Comparison of ENCODE assay signal across 16 cellular contexts in genomic region chr2:69718338-69718965, GRCh38. TPM values are rescaled to one million over a fixed set of nuclear protein-coding genes. Genes with fewer than 3 reads are reported as not detected.
A peak's percentile ranks its signal among the peaks of the same experiment; 100 is the strongest.
DNase-seq lines count a peak whose midpoint lies in the region; ATAC-seq, FAIRE-seq and TF ChIP-seq lines count a peak whose summit lies in the region.
"Had no signal": no experiment of that assay in that cellular context is flagged by ENCODE, and none has a peak within 500 bp of the region (broad histone marks: within the 10 kb centered on the region; RNA-seq: fewer than 3 reads in every experiment).

No MANE protein-coding gene starts in this region.

- H4K91ac ChIP-seq in trophoblast cell (ENCODE audit: low read depth, low read length): no peak overlapping the region

- H2AFZ ChIP-seq in mammary epithelial cell (ENCODE audit: low read depth, low read length): no peak overlapping the region
- H2AFZ ChIP-seq in astrocyte (ENCODE audit: low read depth, low read length): no peak overlapping the region
- H2AFZ ChIP-seq in trophoblast cell (ENCODE audit: insufficient read depth, low read length, poor library complexity): no peak overlapping the region

- WGBS in mammary epithelial cell (ENCODE audit: low coverage, missing lambda C conversion rate): 58% methylated on average over 4 of the region's 5 CpGs
- no CpG with 5 or more reads among the region's 5 CpGs for WGBS in trophoblast cell (ENCODE audit: extremely low coverage, insufficient coverage, insufficient read length)

- no peak overlapping the region for H4K12ac ChIP-seq in trophoblast cell (ENCODE audit: low read depth, low read length)

- no peaks in the 10 kb centered on the region for H3K36me3 ChIP-seq in mammary epithelial cell (ENCODE audit: insufficient read depth, low read length)
- no peaks in the 10 kb centered on the region for H3K36me3 ChIP-seq in breast epithelium
- H3K36me3 ChIP-seq in astrocyte (ENCODE audit: insufficient read depth, low read length): no peaks in the 10 kb centered on the region
- H3K36me3 ChIP-seq in trophoblast cell (ENCODE audit: control insufficient read depth in 1 of 2, insufficient read depth in 2 of 2, low read length in 2 of 2): no peaks in the 10 kb centered on the region

- H3K4me1 ChIP-seq in mammary epithelial cell (ENCODE audit: insufficient read depth, low read length) (peaks cover 12% of the 10 kb centered on the region), breast epithelium (no peaks in the 10 kb centered on the region), astrocyte (ENCODE audit: insufficient read depth, low read length) (peaks cover 16% of the 10 kb centered on the region), trophoblast cell (ENCODE audit: control insufficient read depth in 1 of 2, insufficient read depth in 2 of 2, low read length in 2 of 2) (peaks cover 6 to 18% of the 10 kb centered on the region in 2 experiments)
- H3K4me1 ChIP-seq: Caco-2 had no signal

- H2BK5ac ChIP-seq in trophoblast cell (ENCODE audit: low read depth, low read length, poor library complexity): no peak overlapping the region

- H3K4ac ChIP-seq in trophoblast cell (ENCODE audit: low read depth, low read length): no peak overlapping the region

- H3K14ac ChIP-seq in trophoblast cell (ENCODE audit: low read length): no peak overlapping the region

- H3K23ac ChIP-seq in trophoblast cell (ENCODE audit: low read length): peak overlapping the region; percentile 14

- no peak overlapping the region for H3K27ac Mint-ChIP-seq in astrocyte (ENCODE audit: unreplicated experiment)
- H3K27ac Mint-ChIP-seq: HFFc6 had no signal

- H4K20me1 ChIP-seq in mammary epithelial cell (ENCODE audit: insufficient read depth, low read length) (no peaks in the 10 kb centered on the region), astrocyte (ENCODE audit: insufficient read depth, low read length) (no peaks in the 10 kb centered on the region)

- FAIRE-seq in astrocyte (lab: Jason Lieb, UNC): no peak

- DNase-seq in mammary epithelial cell (peak; percentile 61), breast epithelium (ENCODE audit: low spot score in 2 of 2) (no peak), astrocyte (ENCODE audit: low read depth) (peak; percentile 26), trophoblast cell (no peak), NCI-H226 (no peak)
- DNase-seq in activated effector memory CD4-positive, alpha-beta T cell treated with Interleukin-2 at 50 U/mL for 16 hours: no peak
- DNase-seq: 8988T; C1 segment of cervical spinal cord; Caco-2; DMS53; HFFc6; NCI-H2227 treated with DMSO at 0.1 percent for 48 hours; NCI-H526; NK-92 treated with Interleukin-12 subunit alpha and Interleukin-12 subunit beta, amount 100 ng/mL, for 24 hours had no signal

- no peaks in the 10 kb centered on the region for H3K79me1 ChIP-seq in trophoblast cell (ENCODE audit: low read length)

- H3K36me3 Mint-ChIP-seq in astrocyte (ENCODE audit: low read depth, unreplicated experiment): no peaks in the 10 kb centered on the region

- CTCF ChIA-PET in mammary epithelial cell (lab: Charles Lee; ENCODE audit: low non-redundant PET): interaction anchor here (0.6 kb wide), 1 partner anchor 98 kb away, joined by 5 read pairs; no protein-coding TSS in a partner anchor

- H3K27ac ChIP-seq in mammary epithelial cell (ENCODE audit: insufficient read depth, low read depth, low read length): no peak overlapping the region
- H3K27ac ChIP-seq in breast epithelium: no peak overlapping the region
- H3K27ac ChIP-seq in astrocyte (ENCODE audit: low read depth, low read length): no peak overlapping the region
- H3K27ac ChIP-seq in trophoblast cell (ENCODE audit: low read depth, low read length): peak overlapping the region; percentile 31

- no peak overlapping the region for H2AK5ac ChIP-seq in trophoblast cell (ENCODE audit: low read length)

- H3K79me2 ChIP-seq in mammary epithelial cell (ENCODE audit: insufficient read depth, low read length): no peaks in the 10 kb centered on the region
- H3K79me2 ChIP-seq in astrocyte (ENCODE audit: insufficient read depth, low read length): no peaks in the 10 kb centered on the region
- H3K79me2 ChIP-seq in trophoblast cell (ENCODE audit: control insufficient read depth, insufficient read depth, low read length, poor library complexity): peaks cover 2% of the 10 kb centered on the region

- intact Hi-C loops in mammary epithelial cell (cut with micrococcal nuclease) (loop anchor here (10.0 kb wide), 1 partner anchor 334 kb away; the partner anchor contains the start of gene GFPT1), breast epithelium (cut with DNase I; ENCODE audit: low total_unique reads) (loop anchor here (10.0 kb wide), 1 partner anchor 164 kb away; no protein-coding TSS in a partner anchor)

- H3K9me3 ChIP-seq in mammary epithelial cell (replicated peaks; ENCODE audit: insufficient read depth, low read length) (no peaks in the 10 kb centered on the region), breast epithelium (no peaks in the 10 kb centered on the region), astrocyte (ENCODE audit: insufficient read depth, low read depth, low read length) (no peaks in the 10 kb centered on the region), trophoblast cell (ENCODE audit: insufficient read depth, low read depth, low read length) (peaks cover 3% of the 10 kb centered on the region)
- H3K9me3 ChIP-seq: Caco-2 had no signal

- no peak overlapping the region for H3K4me3 ChIP-seq in mammary epithelial cell (replicated peaks in 1 of 3; ENCODE audit: insufficient read depth in 1 of 3, low read depth in 2 of 3, low read length in 3 of 3)
- no peak overlapping the region for H3K4me3 ChIP-seq in breast epithelium
- H3K4me3 ChIP-seq in astrocyte (ENCODE audit: insufficient read depth, low read depth, low read length): no peak overlapping the region
- H3K4me3 ChIP-seq in trophoblast cell (ENCODE audit: low read depth, low read length): peak overlapping the region; percentile 34

- in situ Hi-C loops in mammary epithelial cell (cut with MboI; ENCODE audit: low sequenced_read_pairs in 2 of 2): no loop called here

- ATAC-seq in esophagus mucosa (peak; percentile 51), GM21619 (IDR thresholded peaks at IDR 0.05; ENCODE audit: unreplicated experiment) (no peak)

- no TSS peak for BruUV-seq in mammary epithelial cell (replicated peaks; lab: Mats Ljungman, UMichigan)

- peaks cover 22% of the 10 kb centered on the region for H3K4me1 Mint-ChIP-seq in astrocyte (ENCODE audit: low read depth, unreplicated experiment)

- H3K4me2 ChIP-seq in mammary epithelial cell (ENCODE audit: insufficient read depth, low read depth, low read length) (no peak overlapping the region), astrocyte (ENCODE audit: low read length) (peak overlapping the region; percentile 6), trophoblast cell (ENCODE audit: low read length) (peak overlapping the region; percentile 31)

- H3K18ac ChIP-seq in trophoblast cell (ENCODE audit: low read length): no peak overlapping the region

- dilution Hi-C loops in mammary epithelial cell (cut with HindIII; ENCODE audit: low sequenced_read_pairs): loop anchor here (5.0 to 25.0 kb wide), 2 partner anchors 66 to 156 kb away; no protein-coding TSS in a partner anchor

- no peak overlapping the region for H4K8ac ChIP-seq in trophoblast cell (ENCODE audit: low read depth, low read length)

- no peaks in the 10 kb centered on the region for H3K27me3 Mint-ChIP-seq in astrocyte (ENCODE audit: low read depth, unreplicated experiment)

- TF ChIP-seq POLR2A in breast epithelium (IDR thresholded peaks at IDR 0.05): no peak

- H3K9ac ChIP-seq in mammary epithelial cell (ENCODE audit: insufficient read depth, low read length) (no peak overlapping the region), astrocyte (ENCODE audit: low read length) (no peak overlapping the region), trophoblast cell (ENCODE audit: low read length) (no peak overlapping the region)

- no peak overlapping the region for H2BK120ac ChIP-seq in trophoblast cell (ENCODE audit: insufficient read depth, low read length, poor library complexity)

- no peak overlapping the region for H3K4me3 Mint-ChIP-seq in astrocyte (ENCODE audit: unreplicated experiment)
- H3K4me3 Mint-ChIP-seq: HFFc6 had no signal

- no peak overlapping the region for H2BK12ac ChIP-seq in trophoblast cell (ENCODE audit: low read length)

- TF ChIP-seq CTCF in mammary epithelial cell (conservative IDR thresholded peaks at IDR 0.05 in 1 of 2, IDR thresholded peaks at IDR 0.05 in 1 of 2; ENCODE audit: extremely low read depth in 1 of 2, insufficient read depth in 1 of 2, low read depth in 1 of 2, low read length in 2 of 2): no peak
- TF ChIP-seq CTCF in breast epithelium (IDR thresholded peaks at IDR 0.05): no peak
- no peak for TF ChIP-seq CTCF in astrocyte (IDR thresholded peaks at IDR 0.05; ENCODE audit: insufficient read depth, low read depth, low read length)

- H3K27me3 ChIP-seq in mammary epithelial cell (ENCODE audit: insufficient read depth, low read length): no peaks in the 10 kb centered on the region
- no peaks in the 10 kb centered on the region for H3K27me3 ChIP-seq in breast epithelium
- no peaks in the 10 kb centered on the region for H3K27me3 ChIP-seq in astrocyte (ENCODE audit: insufficient read depth, low read length)
- H3K27me3 ChIP-seq in trophoblast cell (ENCODE audit: insufficient read depth, low read length): no peaks in the 10 kb centered on the region

- no peaks in the 10 kb centered on the region for H3K9me3 Mint-ChIP-seq in astrocyte (ENCODE audit: unreplicated experiment)
- H3K9me3 Mint-ChIP-seq: HFFc6 had no signal

RNA-seq across cellular contexts. Expression of gene ANXA4, which starts 23.5 kb away (rescaled TPM):
- 100 to 1,000 TPM in 1 of 2 donors, 10 to 100 TPM in 1; 71.0 to 147 TPM for total RNA-seq in mammary epithelial cell
- 148 TPM for polyA plus RNA-seq in mammary epithelial cell
- 222 TPM for polyA minus RNA-seq in mammary epithelial cell
- 10 to 100 TPM; 61.6 to 77.1 (median 65.6) TPM for total RNA-seq in breast epithelium
- 122 and 132 TPM in 2 replicates for total RNA-seq in astrocyte
- total RNA-seq in esophagus mucosa: 71.8 TPM
- 68.4 and 70.7 TPM in 2 replicates for polyA plus RNA-seq in trophoblast cell (2013)

Comparison
In these comparisons a context has a peak if more than half of its experiments do, and no peak if none do; other contexts are left out.
1. DNase-seq: peak in mammary epithelial cell (single experiment) and astrocyte (single experiment); none in breast epithelium (0 of 2), trophoblast cell (0 of 2), activated effector memory CD4-positive, alpha-beta T cell treated with Interleukin-2 at 50 U/mL for 16 hours (single experiment) and NCI-H226 (single experiment).